Comparison of ENCODE assay signal across 3 cellular contexts in the genomic region with DNA sequence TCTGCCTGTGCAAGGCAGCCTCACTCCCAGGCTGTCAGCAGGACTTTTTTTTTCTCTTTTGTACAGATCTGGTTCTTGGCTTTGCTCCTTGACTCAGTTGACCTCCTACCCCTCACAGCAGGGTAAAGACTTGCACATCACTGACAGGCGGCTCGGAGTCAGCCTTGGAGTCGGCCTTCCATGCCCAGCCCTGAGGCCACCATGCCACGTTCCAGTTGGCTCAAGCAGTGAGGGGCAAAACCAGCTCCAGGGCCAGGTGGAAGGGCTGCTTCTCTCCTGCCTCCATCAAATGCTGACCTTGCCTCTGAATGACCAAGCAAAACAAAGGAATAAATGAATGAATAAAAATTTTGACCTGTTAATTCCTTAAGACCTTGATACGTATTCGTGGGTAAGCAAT.
TF ChIP-seq lines count a peak whose summit lies in the region.

No MANE protein-coding gene starts in this region.

TF ChIP-seq in HepG2, 621 proteins besides CTCF, POLR2A, EP300 and RAD21 (continues in another document):
- TF ChIP-seq PBX3 (CRISPR knock-in tag; IDR thresholded peaks at IDR 0.05; ENCODE audit: borderline replicate concordance) (no peak), U2AF2 (IDR thresholded peaks at IDR 0.05; ENCODE audit: low read depth, low read length) (no peak), ZNF564 (CRISPR knock-in tag; IDR thresholded peaks at IDR 0.05) (no peak), TCF12 (IDR thresholded peaks at IDR 0.05) (no peak), TCF12 (CRISPR knock-in tag; IDR thresholded peaks at IDR 0.05) (no peak), NBN (conservative IDR thresholded peaks at IDR 0.05) (no peak), WIZ (CRISPR knock-in tag; IDR thresholded peaks at IDR 0.05) (no peak), ARNT2 (CRISPR knock-in tag; IDR thresholded peaks at IDR 0.05; ENCODE audit: low read depth) (no peak), PITX1 (CRISPR knock-in tag; IDR thresholded peaks at IDR 0.05) (no peak), ZNF558 (CRISPR knock-in tag; IDR thresholded peaks at IDR 0.05; ENCODE audit: borderline replicate concordance) (no peak)
- TF ChIP-seq, protein P1, sequence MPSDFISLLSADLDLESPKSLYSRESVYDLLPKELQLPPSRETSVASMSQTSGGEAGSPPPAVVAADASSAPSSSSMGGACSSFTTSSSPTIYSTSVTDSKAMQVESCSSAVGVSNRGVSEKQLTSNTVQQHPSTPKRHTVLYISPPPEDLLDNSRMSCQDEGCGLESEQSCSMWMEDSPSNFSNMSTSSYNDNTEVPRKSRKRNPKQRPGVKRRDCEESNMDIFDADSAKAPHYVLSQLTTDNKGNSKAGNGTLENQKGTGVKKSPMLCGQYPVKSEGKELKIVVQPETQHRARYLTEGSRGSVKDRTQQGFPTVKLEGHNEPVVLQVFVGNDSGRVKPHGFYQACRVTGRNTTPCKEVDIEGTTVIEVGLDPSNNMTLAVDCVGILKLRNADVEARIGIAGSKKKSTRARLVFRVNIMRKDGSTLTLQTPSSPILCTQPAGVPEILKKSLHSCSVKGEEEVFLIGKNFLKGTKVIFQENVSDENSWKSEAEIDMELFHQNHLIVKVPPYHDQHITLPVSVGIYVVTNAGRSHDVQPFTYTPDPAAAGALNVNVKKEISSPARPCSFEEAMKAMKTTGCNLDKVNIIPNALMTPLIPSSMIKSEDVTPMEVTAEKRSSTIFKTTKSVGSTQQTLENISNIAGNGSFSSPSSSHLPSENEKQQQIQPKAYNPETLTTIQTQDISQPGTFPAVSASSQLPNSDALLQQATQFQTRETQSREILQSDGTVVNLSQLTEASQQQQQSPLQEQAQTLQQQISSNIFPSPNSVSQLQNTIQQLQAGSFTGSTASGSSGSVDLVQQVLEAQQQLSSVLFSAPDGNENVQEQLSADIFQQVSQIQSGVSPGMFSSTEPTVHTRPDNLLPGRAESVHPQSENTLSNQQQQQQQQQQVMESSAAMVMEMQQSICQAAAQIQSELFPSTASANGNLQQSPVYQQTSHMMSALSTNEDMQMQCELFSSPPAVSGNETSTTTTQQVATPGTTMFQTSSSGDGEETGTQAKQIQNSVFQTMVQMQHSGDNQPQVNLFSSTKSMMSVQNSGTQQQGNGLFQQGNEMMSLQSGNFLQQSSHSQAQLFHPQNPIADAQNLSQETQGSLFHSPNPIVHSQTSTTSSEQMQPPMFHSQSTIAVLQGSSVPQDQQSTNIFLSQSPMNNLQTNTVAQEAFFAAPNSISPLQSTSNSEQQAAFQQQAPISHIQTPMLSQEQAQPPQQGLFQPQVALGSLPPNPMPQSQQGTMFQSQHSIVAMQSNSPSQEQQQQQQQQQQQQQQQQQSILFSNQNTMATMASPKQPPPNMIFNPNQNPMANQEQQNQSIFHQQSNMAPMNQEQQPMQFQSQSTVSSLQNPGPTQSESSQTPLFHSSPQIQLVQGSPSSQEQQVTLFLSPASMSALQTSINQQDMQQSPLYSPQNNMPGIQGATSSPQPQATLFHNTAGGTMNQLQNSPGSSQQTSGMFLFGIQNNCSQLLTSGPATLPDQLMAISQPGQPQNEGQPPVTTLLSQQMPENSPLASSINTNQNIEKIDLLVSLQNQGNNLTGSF (CRISPR knock-in tag; IDR thresholded peaks at IDR 0.05) = no peak
- TF ChIP-seq, protein P2, sequence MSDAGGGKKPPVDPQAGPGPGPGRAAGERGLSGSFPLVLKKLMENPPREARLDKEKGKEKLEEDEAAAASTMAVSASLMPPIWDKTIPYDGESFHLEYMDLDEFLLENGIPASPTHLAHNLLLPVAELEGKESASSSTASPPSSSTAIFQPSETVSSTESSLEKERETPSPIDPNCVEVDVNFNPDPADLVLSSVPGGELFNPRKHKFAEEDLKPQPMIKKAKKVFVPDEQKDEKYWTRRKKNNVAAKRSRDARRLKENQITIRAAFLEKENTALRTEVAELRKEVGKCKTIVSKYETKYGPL (CRISPR knock-in tag; IDR thresholded peaks at IDR 0.05) = no peak

TF ChIP-seq in SK-N-SH, 30 proteins besides CTCF, POLR2A, EP300 and RAD21:
- TF ChIP-seq, protein P3, sequence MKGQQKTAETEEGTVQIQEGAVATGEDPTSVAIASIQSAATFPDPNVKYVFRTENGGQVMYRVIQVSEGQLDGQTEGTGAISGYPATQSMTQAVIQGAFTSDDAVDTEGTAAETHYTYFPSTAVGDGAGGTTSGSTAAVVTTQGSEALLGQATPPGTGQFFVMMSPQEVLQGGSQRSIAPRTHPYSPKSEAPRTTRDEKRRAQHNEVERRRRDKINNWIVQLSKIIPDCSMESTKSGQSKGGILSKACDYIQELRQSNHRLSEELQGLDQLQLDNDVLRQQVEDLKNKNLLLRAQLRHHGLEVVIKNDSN (IDR thresholded peaks at IDR 0.05; ENCODE audit: borderline replicate concordance, low read depth) = no peak
- TF ChIP-seq TEAD4 (IDR thresholded peaks at IDR 0.05; ENCODE audit: borderline replicate concordance, insufficient read depth) (no peak), RFX5 (IDR thresholded peaks at IDR 0.05; ENCODE audit: low read length) (no peak), CHD2 (IDR thresholded peaks at IDR 0.05; ENCODE audit: low read length, partially characterized antibody) (no peak), EZH2phosphoT487 (IDR thresholded peaks at IDR 0.05; ENCODE audit: borderline replicate concordance, low read depth) (no peak)

TF ChIP-seq in SK-N-SH treated with all-trans-retinoic acid at 6 μM for 48 hours, 23 proteins besides CTCF, POLR2A, EP300 and RAD21:
- TF ChIP-seq, protein P4, sequence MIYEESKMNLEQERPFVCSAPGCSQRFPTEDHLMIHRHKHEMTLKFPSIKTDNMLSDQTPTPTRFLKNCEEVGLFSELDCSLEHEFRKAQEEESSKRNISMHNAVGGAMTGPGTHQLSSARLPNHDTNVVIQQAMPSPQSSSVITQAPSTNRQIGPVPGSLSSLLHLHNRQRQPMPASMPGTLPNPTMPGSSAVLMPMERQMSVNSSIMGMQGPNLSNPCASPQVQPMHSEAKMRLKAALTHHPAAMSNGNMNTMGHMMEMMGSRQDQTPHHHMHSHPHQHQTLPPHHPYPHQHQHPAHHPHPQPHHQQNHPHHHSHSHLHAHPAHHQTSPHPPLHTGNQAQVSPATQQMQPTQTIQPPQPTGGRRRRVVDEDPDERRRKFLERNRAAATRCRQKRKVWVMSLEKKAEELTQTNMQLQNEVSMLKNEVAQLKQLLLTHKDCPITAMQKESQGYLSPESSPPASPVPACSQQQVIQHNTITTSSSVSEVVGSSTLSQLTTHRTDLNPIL (CRISPR knock-in tag; IDR thresholded peaks at IDR 0.05; ENCODE audit: low read depth) = no peak
- TF ChIP-seq CSRNP3 (CRISPR knock-in tag; IDR thresholded peaks at IDR 0.05) = no peak
- no peak for TF ChIP-seq ZNF565 (CRISPR knock-in tag; conservative IDR thresholded peaks at IDR 0.05; ENCODE audit: low read depth)
